ENCODE assay signal across 23 cellular contexts in genomic region chr9:2050236-2050635, GRCh38. TPM values are rescaled to one million over a fixed set of nuclear protein-coding genes. Genes with fewer than 3 reads are reported as not detected.
DNase-seq lines count a peak whose midpoint lies in the region; ATAC-seq lines count a peak whose summit lies in the region.
"Had no signal": no experiment of that assay in that cellular context is flagged by ENCODE, and none has a peak within 500 bp of the region (broad histone marks: within the 10 kb centered on the region; RNA-seq: fewer than 3 reads in every experiment).

No MANE protein-coding gene starts in this region.

- no peak overlapping the region for H4K8ac ChIP-seq in mesendoderm (ENCODE audit: low read depth, low read length)

- H3K4me1 ChIP-seq in CD4-positive, CD25-positive, alpha-beta regulatory T cell (ENCODE audit: control insufficient read depth, insufficient read depth, low read length, poor library complexity, severe bottlenecking): peaks cover 27% of the 10 kb centered on the region
- no peaks in the 10 kb centered on the region for H3K4me1 ChIP-seq in mesendoderm (ENCODE audit: control insufficient read depth, low read depth, low read length)

- H4K5ac ChIP-seq in mesendoderm (ENCODE audit: low read length): no peak overlapping the region

- no peak overlapping the region for H2BK120ac ChIP-seq in mesendoderm (ENCODE audit: low read depth, low read length)

- WGBS in mesendoderm (ENCODE audit: extremely low coverage, insufficient coverage, low lambda C conversion rate): no CpG with 5 or more reads among the region's 3 CpGs

- no peaks in the 10 kb centered on the region for H3K27me3 ChIP-seq in CD4-positive, CD25-positive, alpha-beta regulatory T cell (ENCODE audit: control insufficient read depth, insufficient read depth, low read length)
- H3K27me3 ChIP-seq in mesendoderm (ENCODE audit: insufficient read depth, low read length, poor library complexity) (peaks cover 7% of the 10 kb centered on the region), MG63 (no peaks in the 10 kb centered on the region)
- H3K27me3 ChIP-seq: spleen had no signal

- no peak overlapping the region for H3K4me2 ChIP-seq in mesendoderm (ENCODE audit: low read length)

- no peak overlapping the region for H3K9ac ChIP-seq in mesendoderm (ENCODE audit: low read length)

- POLR2A ChIA-PET in T-cell (lab: Charles Lee): interaction anchor here (0.7 to 0.8 kb wide), 3 partner anchors 24 to 1416 kb away, joined by 3 to 5 read pairs (median 5); no protein-coding TSS in a partner anchor

- no peak overlapping the region for H3K4ac ChIP-seq in mesendoderm (ENCODE audit: low read depth, low read length)

- in situ Hi-C loops in ACHN (cut with HindIII; ENCODE audit: low pct_ligation_motif_present, low pct_unique_long_range_greater_than_20kb, low sequenced_read_pairs): no loop called here

- no peak overlapping the region for H3K27ac ChIP-seq in CD4-positive, CD25-positive, alpha-beta regulatory T cell (ENCODE audit: insufficient read depth, low read length, poor library complexity, severe bottlenecking)
- H3K27ac ChIP-seq in mesendoderm (ENCODE audit: low read depth, low read length): no peak overlapping the region

- DNase-seq in ACHN (peak; percentile 2), T-cell (no peak), mesendoderm (peak; percentile 7), MG63 (no peak), amygdala (lab: John Stamatoyannopoulos, UW) (no peak), T-helper 9 cell (no peak)
- no peak for DNase-seq in CD4-positive, CD25-positive, alpha-beta regulatory T cell
- DNase-seq: activated CD8-positive, alpha-beta memory T cell treated with anti-CD3 and anti-CD28 coated beads for 24 hours; activated naive CD8-positive, alpha-beta T cell treated with anti-CD3 and anti-CD28 coated beads for 36 hours; activated T-cell treated with anti-CD3 and anti-CD28 coated beads, Interleukin-2, amount 50 U/mL, for 1 hour; DMS53; head of caudate nucleus; KG1; mammary epithelial cell; NCI-H1436 treated with DMSO at 0.1 percent for 48 hours; NCI-H2171; NCI-H510A treated with DMSO at 0.1 percent for 48 hours; retina; SHP77 treated with DMSO at 0.1 percent for 48 hours; spleen; stimulated activated CD4-positive, alpha-beta T cell treated with anti-CD3 and anti-CD28 coated beads, Interleukin-4, amount 100 ng/mL, for 1 hour; stimulated activated naive CD4-positive, alpha-beta T cell treated with Interleukin-2 at 50 U/mL for 16 hours had no signal

- no peak overlapping the region for H3K4me3 ChIP-seq in CD4-positive, CD25-positive, alpha-beta regulatory T cell (ENCODE audit: low read depth, low read length)
- H3K4me3 ChIP-seq in mesendoderm (ENCODE audit: low read length) (no peak overlapping the region), MG63 (no peak overlapping the region)
- H3K4me3 ChIP-seq: spleen had no signal

- no peak overlapping the region for H2BK5ac ChIP-seq in mesendoderm (ENCODE audit: low read length)

- H3K79me2 ChIP-seq in mesendoderm (ENCODE audit: control insufficient read depth, insufficient read depth, low read length): no peaks in the 10 kb centered on the region

- no peaks in the 10 kb centered on the region for H3K9me3 ChIP-seq in CD4-positive, CD25-positive, alpha-beta regulatory T cell (ENCODE audit: control insufficient read depth in 2 of 2, low read length in 2 of 2)
- H3K9me3 ChIP-seq in MG63: no peaks in the 10 kb centered on the region
- H3K9me3 ChIP-seq: spleen had no signal

- no peaks in the 10 kb centered on the region for H3K9me3 Mint-ChIP-seq in CD4-positive, CD25-positive, alpha-beta regulatory T cell
- H3K9me3 Mint-ChIP-seq in T-cell: no peaks in the 10 kb centered on the region
- H3K9me3 Mint-ChIP-seq: activated naive CD8-positive, alpha-beta T cell treated with anti-CD3 and anti-CD28 coated beads for 36 hours had no signal

- no peak overlapping the region for H3K18ac ChIP-seq in mesendoderm (ENCODE audit: low read length)

- no peaks in the 10 kb centered on the region for H3K27me3 Mint-ChIP-seq in CD4-positive, CD25-positive, alpha-beta regulatory T cell
- H3K27me3 Mint-ChIP-seq in T-cell: no peaks in the 10 kb centered on the region
- H3K27me3 Mint-ChIP-seq: activated naive CD8-positive, alpha-beta T cell treated with anti-CD3 and anti-CD28 coated beads for 36 hours had no signal

- H3K36me3 ChIP-seq in CD4-positive, CD25-positive, alpha-beta regulatory T cell (ENCODE audit: control insufficient read depth, insufficient read depth, low read length): peaks cover 32% of the 10 kb centered on the region
- H3K36me3 ChIP-seq in mesendoderm (ENCODE audit: control insufficient read depth, insufficient read depth, low read length) (no peaks in the 10 kb centered on the region), MG63 (peaks cover 4% of the 10 kb centered on the region)

- H3K27ac Mint-ChIP-seq in CD4-positive, CD25-positive, alpha-beta regulatory T cell: peak overlapping the region; percentile 22 to 92 (median 55)
- H3K27ac Mint-ChIP-seq in T-cell: peak overlapping the region; percentile 53 to 76
- H3K27ac Mint-ChIP-seq: activated naive CD8-positive, alpha-beta T cell treated with anti-CD3 and anti-CD28 coated beads for 36 hours had no signal

- H3K4me3 Mint-ChIP-seq in CD4-positive, CD25-positive, alpha-beta regulatory T cell: no peak overlapping the region
- no peak overlapping the region for H3K4me3 Mint-ChIP-seq in T-cell
- H3K4me3 Mint-ChIP-seq: activated naive CD8-positive, alpha-beta T cell treated with anti-CD3 and anti-CD28 coated beads for 36 hours had no signal

- H3K36me3 Mint-ChIP-seq in CD4-positive, CD25-positive, alpha-beta regulatory T cell: peaks cover 23% of the 10 kb centered on the region
- peaks cover 34% of the 10 kb centered on the region for H3K36me3 Mint-ChIP-seq in T-cell

- no peak overlapping the region for H3K56ac ChIP-seq in mesendoderm (ENCODE audit: low read length)

- peaks cover 35 to 61% (median 52%) of the 10 kb centered on the region in 4 donors for H3K4me1 Mint-ChIP-seq in CD4-positive, CD25-positive, alpha-beta regulatory T cell
- H3K4me1 Mint-ChIP-seq in T-cell: peaks cover 59 to 75% (median 63%) of the 10 kb centered on the region in 3 donors

- CTCF ChIA-PET in T-cell (lab: Charles Lee): no interaction called here

- H2BK15ac ChIP-seq in mesendoderm (replicated peaks; ENCODE audit: low read depth): no peak overlapping the region

- no peak overlapping the region for H3K23ac ChIP-seq in mesendoderm (ENCODE audit: low read length)

- ATAC-seq in CD4-positive, CD25-positive, alpha-beta regulatory T cell (ENCODE audit: low read depth in 2 of 2): no peak
- no peak for ATAC-seq in T-cell (replicated peaks in 1 of 4)
- ATAC-seq: Panc1 had no signal

- H3K79me1 ChIP-seq in mesendoderm (ENCODE audit: low read length): no peaks in the 10 kb centered on the region

- no peak overlapping the region for H2AK5ac ChIP-seq in mesendoderm (ENCODE audit: low read length)

RNA-seq across cellular contexts. Expression of gene SMARCA2, which starts 35.1 kb away (rescaled TPM):
- 298 TPM for total RNA-seq in CD4-positive, CD25-positive, alpha-beta regulatory T cell
- polyA plus RNA-seq in CD4-positive, CD25-positive, alpha-beta regulatory T cell: 10 to 100 TPM; 28.7 to 45.5 (median 34.9) TPM
- 100 to 1,000 TPM; 225 to 325 (median 237) TPM for total RNA-seq in T-cell
- 4.8 TPM for polyA plus RNA-seq in mesendoderm (2013, experiment 1 of 2)
- polyA plus RNA-seq in mesendoderm (2013, experiment 2 of 2): 5.1 TPM
- total RNA-seq in MG63 (2014; rRNA removed; shearing (Covaris generic); ENCODE audit: low replicate concordance): 15.2 and 75.5 TPM in 2 replicates

Comparison
In these comparisons a context has a peak if more than half of its experiments do, and no peak if none do; other contexts are left out.
1. DNase-seq: peak in ACHN (single experiment) and mesendoderm (single experiment); none in CD4-positive, CD25-positive, alpha-beta regulatory T cell (0 of 3), T-cell (0 of 34), MG63 (single experiment), amygdala (0 of 56) and T-helper 9 cell (single experiment).